In the genomic region with DNA sequence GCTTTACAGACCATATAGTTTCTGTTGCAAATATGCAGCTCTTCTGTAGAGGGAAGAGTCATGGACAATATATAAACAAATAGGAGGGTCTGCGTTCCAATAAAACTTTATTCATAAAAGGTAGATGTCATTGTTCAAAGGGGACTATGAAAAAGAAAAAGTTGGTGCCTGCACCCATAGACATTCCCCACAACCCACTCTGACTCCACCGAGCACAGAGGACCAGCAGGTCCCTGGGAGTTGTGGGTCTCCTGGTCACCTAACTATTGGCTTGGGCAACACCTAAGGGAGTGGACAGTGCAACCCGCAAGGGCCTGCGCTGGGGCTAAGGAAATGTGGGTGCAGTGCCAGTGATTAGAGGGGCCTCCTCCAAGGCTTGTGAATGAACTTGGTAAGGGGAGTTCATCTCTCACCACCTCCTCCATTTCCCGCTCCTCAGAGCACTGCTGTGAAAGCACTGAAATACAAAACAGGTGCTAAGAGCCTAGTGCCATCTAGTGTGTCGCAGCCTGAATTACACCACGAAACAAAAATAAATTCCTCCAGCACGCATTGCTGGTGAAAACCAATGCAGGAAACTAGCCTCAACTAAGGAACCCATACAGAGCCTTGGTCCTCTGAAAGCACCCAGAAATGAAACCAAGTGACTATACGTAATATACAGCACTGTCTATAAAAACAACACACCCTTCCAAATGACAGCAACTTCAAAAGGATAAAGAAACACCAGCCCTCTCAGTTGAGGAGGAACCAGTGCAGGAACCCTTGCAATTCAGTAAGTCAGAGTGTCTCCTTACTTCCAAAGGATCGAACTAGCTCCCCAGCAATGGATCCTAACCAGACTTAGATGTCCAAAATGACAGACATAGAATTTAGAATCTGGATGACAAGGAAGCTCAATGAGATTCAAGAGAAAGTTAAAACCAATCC, we compare ENCODE assay signal across 9 cellular contexts.
A peak's percentile ranks its signal among the peaks of the same experiment; 100 is the strongest.
DNase-seq lines count a peak whose midpoint lies in the region; ATAC-seq and TF ChIP-seq lines count a peak whose summit lies in the region.
"Had no signal": no experiment of that assay in that cellular context is flagged by ENCODE, and none has a peak within 500 bp of the region (broad histone marks: within the 10 kb centered on the region; RNA-seq: fewer than 3 reads in every experiment).

No MANE protein-coding gene starts in this region.

- no peak overlapping the region for H3K4me3 Mint-ChIP-seq in central memory CD8-positive, alpha-beta T cell
- no peak overlapping the region for H3K4me3 Mint-ChIP-seq in progenitor cell of endocrine pancreas (ENCODE audit: low read depth)
- H3K4me3 Mint-ChIP-seq: natural killer cell treated with Interleukin-12 subunit alpha and Interleukin-12 subunit beta and Interleukin-15 and Interleukin-18, amount 100 ng/mL, for 72 hours had no signal

- no peaks in the 10 kb centered on the region for H3K4me1 Mint-ChIP-seq in central memory CD8-positive, alpha-beta T cell
- peaks cover 4% of the 10 kb centered on the region for H3K4me1 Mint-ChIP-seq in progenitor cell of endocrine pancreas (ENCODE audit: low read depth)

- no peak overlapping the region for H3K27ac Mint-ChIP-seq in central memory CD8-positive, alpha-beta T cell (ENCODE audit: low read depth)
- H3K27ac Mint-ChIP-seq in progenitor cell of endocrine pancreas = no peak overlapping the region
- H3K27ac Mint-ChIP-seq: natural killer cell treated with Interleukin-12 subunit alpha and Interleukin-12 subunit beta and Interleukin-15 and Interleukin-18, amount 100 ng/mL, for 72 hours had no signal

- peak; percentile 19 for ATAC-seq in central memory CD8-positive, alpha-beta T cell (replicated peaks; ENCODE audit: extremely low read depth, poor library complexity, severe bottlenecking)
- ATAC-seq in GM18909 (IDR thresholded peaks at IDR 0.05; ENCODE audit: poor library complexity, unreplicated experiment) (no peak), HG02588 (IDR thresholded peaks at IDR 0.05; ENCODE audit: unreplicated experiment) (no peak)

- H3K36me3 Mint-ChIP-seq in central memory CD8-positive, alpha-beta T cell (ENCODE audit: insufficient read depth) = no peaks in the 10 kb centered on the region
- peaks cover 5% of the 10 kb centered on the region for H3K36me3 Mint-ChIP-seq in progenitor cell of endocrine pancreas (ENCODE audit: insufficient read depth)

- no peaks in the 10 kb centered on the region for H3K9me3 Mint-ChIP-seq in central memory CD8-positive, alpha-beta T cell
- peaks cover 6% of the 10 kb centered on the region for H3K9me3 Mint-ChIP-seq in progenitor cell of endocrine pancreas (ENCODE audit: low read depth)

- DNase-seq in DMS53 treated with DMSO at 0.1 percent for 48 hours (lab: John Stamatoyannopoulos, UW; ENCODE audit: unreplicated experiment) = peak; percentile 25
- DNase-seq in H4 (ENCODE audit: low spot score) = peak; percentile 35
- DNase-seq in NCI-H82 (lab: John Stamatoyannopoulos, UW) = peak; percentile 65
- no peak for DNase-seq in central memory CD8-positive, alpha-beta T cell (ENCODE audit: low spot score in 2 of 2)
- DNase-seq in progenitor cell of endocrine pancreas (ENCODE audit: low spot score, unreplicated experiment) = no peak
- DNase-seq in activated naive CD4-positive, alpha-beta T cell treated with Interleukin-2 at 50 U/mL for 16 hours = no peak

- H3K27me3 Mint-ChIP-seq in central memory CD8-positive, alpha-beta T cell = peaks cover 19% of the 10 kb centered on the region
- H3K27me3 Mint-ChIP-seq in progenitor cell of endocrine pancreas = peaks cover 6% of the 10 kb centered on the region

- TF ChIP-seq CTCF in progenitor cell of endocrine pancreas (IDR thresholded peaks at IDR 0.05; ENCODE audit: unreplicated experiment) = peak; percentile 60

Comparison
In these comparisons a context has a peak if more than half of its experiments do, and no peak if none do; other contexts are left out.
1. DNase-seq: peak in DMS53 treated with DMSO at 0.1 percent for 48 hours (single experiment), H4 (single experiment) and NCI-H82 (single experiment); none in central memory CD8-positive, alpha-beta T cell (0 of 2), progenitor cell of endocrine pancreas (single experiment) and activated naive CD4-positive, alpha-beta T cell treated with Interleukin-2 at 50 U/mL for 16 hours (single experiment).